ENCODE assay signal across 2 cellular contexts in the genomic region with DNA sequence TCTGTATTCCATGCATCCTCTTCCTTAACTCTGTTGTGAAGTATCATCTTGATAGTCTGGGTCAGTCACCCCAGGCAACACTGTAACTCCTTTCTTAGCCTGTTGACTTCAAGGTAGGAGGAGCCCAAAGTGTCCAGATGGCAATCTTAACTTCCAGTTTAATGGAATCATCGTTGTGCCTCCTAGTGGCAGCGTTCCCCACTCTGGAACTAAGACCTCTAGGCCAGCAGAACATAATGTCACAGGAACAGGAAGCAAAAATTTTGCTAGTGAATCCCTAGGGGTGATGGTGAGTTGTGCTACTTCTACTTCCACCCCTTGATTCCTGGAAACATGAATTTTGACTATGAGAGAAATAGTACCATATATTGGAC.
TF ChIP-seq lines count a peak whose summit lies in the region.

No MANE protein-coding gene starts in this region.

TF ChIP-seq in SK-N-SH, 30 proteins besides CTCF, POLR2A, EP300 and RAD21 (continued from another document):
- TF ChIP-seq, protein P1, sequence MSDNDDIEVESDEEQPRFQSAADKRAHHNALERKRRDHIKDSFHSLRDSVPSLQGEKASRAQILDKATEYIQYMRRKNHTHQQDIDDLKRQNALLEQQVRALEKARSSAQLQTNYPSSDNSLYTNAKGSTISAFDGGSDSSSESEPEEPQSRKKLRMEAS (IDR thresholded peaks at IDR 0.05; ENCODE audit: low read depth), result no peak
- no peak for TF ChIP-seq ZBTB33 (IDR thresholded peaks at IDR 0.05; ENCODE audit: borderline replicate concordance, low read depth)
- no peak for TF ChIP-seq SMC3 (IDR thresholded peaks at IDR 0.05; ENCODE audit: low read depth, low read length)
- TF ChIP-seq EZH2phosphoT487 (IDR thresholded peaks at IDR 0.05; ENCODE audit: borderline replicate concordance, low read depth), result no peak
- TF ChIP-seq CHD2 (IDR thresholded peaks at IDR 0.05; ENCODE audit: low read length, partially characterized antibody), result no peak
- TF ChIP-seq RFX5 (IDR thresholded peaks at IDR 0.05; ENCODE audit: low read length), result no peak
- no peak for TF ChIP-seq NFIC (IDR thresholded peaks at IDR 0.05; ENCODE audit: borderline replicate concordance)
TF ChIP-seq in SK-N-SH: peak in this region for 0.

TF ChIP-seq in SK-N-SH treated with all-trans-retinoic acid at 6 μM for 48 hours, 23 proteins besides CTCF, POLR2A, EP300 and RAD21 (continued from another document):
- TF ChIP-seq ZFP3 (CRISPR knock-in tag; IDR thresholded peaks at IDR 0.05) (no peak), ZNF8 (CRISPR knock-in tag; IDR thresholded peaks at IDR 0.05) (no peak), ISL1 (CRISPR knock-in tag; IDR thresholded peaks at IDR 0.05) (no peak), POU6F1 (CRISPR knock-in tag; IDR thresholded peaks at IDR 0.05; ENCODE audit: borderline replicate concordance, low read depth) (no peak), ZFP30 (CRISPR knock-in tag; IDR thresholded peaks at IDR 0.05) (no peak)
